ENCODE assay signal across 22 cellular contexts in the genomic region with DNA sequence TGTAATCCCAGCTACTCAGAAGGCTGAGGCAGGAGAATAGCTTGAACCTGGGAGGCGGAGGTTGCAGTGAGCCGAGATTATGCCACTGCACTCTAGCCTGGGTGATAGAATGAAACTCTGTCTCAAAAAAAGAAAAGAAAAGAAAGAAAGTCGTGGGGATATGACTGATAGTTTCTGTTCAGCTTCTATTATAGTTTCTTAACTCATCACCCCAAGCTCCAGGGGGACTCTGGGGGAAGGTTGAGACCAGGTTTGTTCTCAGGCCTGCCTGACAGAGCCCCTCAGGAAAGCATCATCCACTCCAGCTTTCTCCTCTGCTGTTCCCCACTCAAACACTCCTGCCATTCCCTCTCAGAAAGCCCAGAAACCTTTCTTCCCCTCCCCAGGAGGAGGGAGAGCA.
DNase-seq lines count a peak whose midpoint lies in the region; ATAC-seq and TF ChIP-seq lines count a peak whose summit lies in the region.
"Had no signal": no experiment of that assay in that cellular context is flagged by ENCODE, and none has a peak within 500 bp of the region (broad histone marks: within the 10 kb centered on the region; RNA-seq: fewer than 3 reads in every experiment).

No MANE protein-coding gene starts in this region.

- no peak for TF ChIP-seq CTCF in GM23338 (conservative IDR thresholded peaks at IDR 0.05; ENCODE audit: low read depth in 2 of 2)
- no peak for TF ChIP-seq CTCF in thyroid gland (IDR thresholded peaks at IDR 0.05)

- H2AFZ ChIP-seq in GM23338 (no peak overlapping the region), trophoblast cell (ENCODE audit: insufficient read depth, low read length, poor library complexity) (no peak overlapping the region)
- H2AFZ ChIP-seq: GM23248 had no signal

- H3K18ac ChIP-seq in trophoblast cell (ENCODE audit: low read length) = no peak overlapping the region

- no peaks in the 10 kb centered on the region for H3K9me2 ChIP-seq in GM23338 (ENCODE audit: insufficient read depth)

- intact Hi-C loops in activated CD4-positive, alpha-beta T cell treated with anti-CD3 and anti-CD28 coated beads, Interleukin-2, amount 10 ng/mL, durations not matched to agents 24 days and 14 days (cut with micrococcal nuclease) = no loop called here
- intact Hi-C loops in thyroid gland (cut with DNase I) = no loop called here

- peaks cover 50% of the 10 kb centered on the region for H3K4me1 Mint-ChIP-seq in GM23338
- no peaks in the 10 kb centered on the region for H3K4me1 Mint-ChIP-seq in activated CD4-positive, alpha-beta T cell treated with anti-CD3 and anti-CD28 coated beads, Interleukin-2, amount 10 ng/mL, durations not matched to agents 24 days and 14 days

- H4K91ac ChIP-seq in trophoblast cell (ENCODE audit: low read depth, low read length) = no peak overlapping the region

- H3K79me1 ChIP-seq in trophoblast cell (ENCODE audit: low read length) = no peaks in the 10 kb centered on the region

- no peak overlapping the region for H3K4me3 ChIP-seq in GM23338
- H3K4me3 ChIP-seq in trophoblast cell (ENCODE audit: low read depth, low read length) = no peak overlapping the region
- no peak overlapping the region for H3K4me3 ChIP-seq in thyroid gland (replicated peaks in 1 of 3)
- H3K4me3 ChIP-seq: GM23248 had no signal

- H3F3A ChIP-seq in GM23338 (replicated peaks; ENCODE audit: low read depth) = no peaks in the 10 kb centered on the region

- H2AK5ac ChIP-seq in trophoblast cell (ENCODE audit: low read length) = no peak overlapping the region

- H3K23ac ChIP-seq in trophoblast cell (ENCODE audit: low read length) = no peak overlapping the region

- no peak overlapping the region for H4K8ac ChIP-seq in trophoblast cell (ENCODE audit: low read depth, low read length)

- peak overlapping the region; percentile 32 for H2BK120ac ChIP-seq in trophoblast cell (ENCODE audit: insufficient read depth, low read length, poor library complexity)

- DNase-seq in GM23338 (ENCODE audit: low spot score) (no peak), trophoblast cell (no peak), thyroid gland (no peak), SKM-1 treated with dmso at 0.1 percent for 144 hours (lab: John Stamatoyannopoulos, UW; ENCODE audit: unreplicated experiment) (no peak)
- no peak for DNase-seq in activated CD4-positive, alpha-beta T cell treated with anti-CD3 and anti-CD28 coated beads, Interleukin-2, amount 10 ng/mL, durations not matched to agents 24 days and 14 days
- DNase-seq: BE2C; CD8-positive, alpha-beta T cell; DND-41; GF-D8; GM23248; NCI-H1092; NCI-H1694; NCI-H2107; NCI-H345; NCI-H526 treated with DMSO at 0.1 percent for 48 hours; SIG-M5 had no signal

- H3K9me3 ChIP-seq in trophoblast cell (ENCODE audit: insufficient read depth, low read depth, low read length) = peaks cover 2% of the 10 kb centered on the region
- no peaks in the 10 kb centered on the region for H3K9me3 ChIP-seq in thyroid gland
- H3K9me3 ChIP-seq: BE2C had no signal

- no peak overlapping the region for H3K14ac ChIP-seq in trophoblast cell (ENCODE audit: low read length)

- no peak overlapping the region for H3K4me3 Mint-ChIP-seq in GM23338
- no peak overlapping the region for H3K4me3 Mint-ChIP-seq in activated CD4-positive, alpha-beta T cell treated with anti-CD3 and anti-CD28 coated beads, Interleukin-2, amount 10 ng/mL, durations not matched to agents 24 days and 14 days
- H3K4me3 Mint-ChIP-seq: CD8-positive, alpha-beta T cell; T-helper 2 cell treated with Interferon-gamma antibody and Interleukin-4, amounts not matched to agents 5 μg/mL and 100 μg/mL, for 36 hours had no signal

- no peak for TF ChIP-seq POLR2A in thyroid gland (IDR thresholded peaks at IDR 0.05)

- no peak overlapping the region for H3K4ac ChIP-seq in trophoblast cell (ENCODE audit: low read depth, low read length)

- H3K36me3 ChIP-seq in GM23338 (ENCODE audit: insufficient read depth) (no peaks in the 10 kb centered on the region), trophoblast cell (ENCODE audit: control insufficient read depth in 1 of 2, insufficient read depth in 2 of 2, low read length in 2 of 2) (no peaks in the 10 kb centered on the region), thyroid gland (no peaks in the 10 kb centered on the region)
- H3K36me3 ChIP-seq: BE2C had no signal

- H3K27ac Mint-ChIP-seq in GM23338 = peak overlapping the region; percentile 76; the same call in 1 of the 2 replicates
- no peak overlapping the region for H3K27ac Mint-ChIP-seq in activated CD4-positive, alpha-beta T cell treated with anti-CD3 and anti-CD28 coated beads, Interleukin-2, amount 10 ng/mL, durations not matched to agents 24 days and 14 days
- H3K27ac Mint-ChIP-seq: CD8-positive, alpha-beta T cell; T-helper 2 cell treated with Interferon-gamma antibody and Interleukin-4, amounts not matched to agents 5 μg/mL and 100 μg/mL, for 36 hours had no signal

- no peaks in the 10 kb centered on the region for H3K79me2 ChIP-seq in GM23338 (replicated peaks; ENCODE audit: insufficient read depth)
- peaks cover 1% of the 10 kb centered on the region for H3K79me2 ChIP-seq in trophoblast cell (ENCODE audit: control insufficient read depth, insufficient read depth, low read length, poor library complexity)

- no CpG with 5 or more reads among the region's 3 CpGs for WGBS in trophoblast cell (ENCODE audit: extremely low coverage, insufficient coverage, insufficient read length)
- WGBS in thyroid gland, 2 donors = 92 to 93% methylated on average over 3 of the region's 3 CpGs

- no peak overlapping the region for H2BK5ac ChIP-seq in trophoblast cell (ENCODE audit: low read depth, low read length, poor library complexity)

- no peaks in the 10 kb centered on the region; the same call in 1 of the 2 replicates for H4K20me1 ChIP-seq in GM23338 (replicated peaks; ENCODE audit: insufficient read depth)

- H2BK12ac ChIP-seq in trophoblast cell (ENCODE audit: low read length) = no peak overlapping the region

- H4K12ac ChIP-seq in trophoblast cell (ENCODE audit: low read depth, low read length) = no peak overlapping the region

- peak; percentile 58 for ATAC-seq in GM18867 (IDR thresholded peaks at IDR 0.05; ENCODE audit: unreplicated experiment)
- ATAC-seq in GM23338 = no peak
- peak; percentile 73 for ATAC-seq in HG03432 (IDR thresholded peaks at IDR 0.05; ENCODE audit: unreplicated experiment)
- ATAC-seq in GM21526 (IDR thresholded peaks at IDR 0.05; ENCODE audit: low FRiP score, unreplicated experiment) = no peak
- ATAC-seq: CD8-positive, alpha-beta T cell; HepG2 had no signal

- no peaks in the 10 kb centered on the region for H3K9me3 Mint-ChIP-seq in GM23338
- H3K9me3 Mint-ChIP-seq in activated CD4-positive, alpha-beta T cell treated with anti-CD3 and anti-CD28 coated beads, Interleukin-2, amount 10 ng/mL, durations not matched to agents 24 days and 14 days = no peaks in the 10 kb centered on the region
- H3K9me3 Mint-ChIP-seq: CD8-positive, alpha-beta T cell; T-helper 2 cell treated with Interferon-gamma antibody and Interleukin-4, amounts not matched to agents 5 μg/mL and 100 μg/mL, for 36 hours had no signal

- H3K4me2 ChIP-seq in GM23338 = no peak overlapping the region
- no peak overlapping the region for H3K4me2 ChIP-seq in trophoblast cell (ENCODE audit: low read length)
- H3K4me2 ChIP-seq: KMS-11 had no signal

- peaks cover 20% of the 10 kb centered on the region for H3K27me3 Mint-ChIP-seq in GM23338 (ENCODE audit: insufficient read depth, low read depth, poor library complexity)
- H3K27me3 Mint-ChIP-seq in activated CD4-positive, alpha-beta T cell treated with anti-CD3 and anti-CD28 coated beads, Interleukin-2, amount 10 ng/mL, durations not matched to agents 24 days and 14 days = peaks cover 4% of the 10 kb centered on the region

- no peak overlapping the region for H3K9ac ChIP-seq in trophoblast cell (ENCODE audit: low read length)
- H3K9ac ChIP-seq: GM23248, KMS-11 had no signal

- H3K27me3 ChIP-seq in GM23338 (ENCODE audit: insufficient read depth) (peaks cover 13% of the 10 kb centered on the region; the same call in 1 of the 2 replicates), trophoblast cell (ENCODE audit: insufficient read depth, low read length) (peaks cover 3% of the 10 kb centered on the region), thyroid gland (no peaks in the 10 kb centered on the region)
- H3K27me3 ChIP-seq: BE2C had no signal

- no peak overlapping the region for H3K27ac ChIP-seq in GM23338 (ENCODE audit: low read depth)
- no peak overlapping the region for H3K27ac ChIP-seq in trophoblast cell (ENCODE audit: low read depth, low read length)
- H3K27ac ChIP-seq in thyroid gland = no peak overlapping the region
- H3K27ac ChIP-seq: GM23248, KMS-11 had no signal

- no peaks in the 10 kb centered on the region for H3K36me3 Mint-ChIP-seq in GM23338 (ENCODE audit: low read depth)
- H3K36me3 Mint-ChIP-seq in activated CD4-positive, alpha-beta T cell treated with anti-CD3 and anti-CD28 coated beads, Interleukin-2, amount 10 ng/mL, durations not matched to agents 24 days and 14 days (ENCODE audit: low read depth) = no peaks in the 10 kb centered on the region
- H3K36me3 Mint-ChIP-seq: CD8-positive, alpha-beta T cell had no signal

- H3K4me1 ChIP-seq in GM23338 (ENCODE audit: insufficient read depth) (peaks cover 16% of the 10 kb centered on the region), trophoblast cell (ENCODE audit: control insufficient read depth in 1 of 2, insufficient read depth in 2 of 2, low read length in 2 of 2) (peaks cover 0 to 5% of the 10 kb centered on the region in 2 experiments), thyroid gland (no peaks in the 10 kb centered on the region)
- H3K4me1 ChIP-seq: BE2C had no signal

TF ChIP-seq in GM23338, 12 proteins besides CTCF, POLR2A, EP300 and RAD21 (continues in another document):
- TF ChIP-seq ZNF331 (CRISPR knock-in tag; IDR thresholded peaks at IDR 0.05; ENCODE audit: low read depth) (no peak), ZNF114 (CRISPR knock-in tag; IDR thresholded peaks at IDR 0.05) (no peak)

Comparison
In these comparisons a context has a peak if more than half of its experiments do, and no peak if none do; other contexts are left out.
1. ATAC-seq: peak in GM18867 (single experiment) and HG03432 (single experiment); none in GM23338 (single experiment) and GM21526 (single experiment).